ENCODE assay signal across 1 cellular context in the genomic region with DNA sequence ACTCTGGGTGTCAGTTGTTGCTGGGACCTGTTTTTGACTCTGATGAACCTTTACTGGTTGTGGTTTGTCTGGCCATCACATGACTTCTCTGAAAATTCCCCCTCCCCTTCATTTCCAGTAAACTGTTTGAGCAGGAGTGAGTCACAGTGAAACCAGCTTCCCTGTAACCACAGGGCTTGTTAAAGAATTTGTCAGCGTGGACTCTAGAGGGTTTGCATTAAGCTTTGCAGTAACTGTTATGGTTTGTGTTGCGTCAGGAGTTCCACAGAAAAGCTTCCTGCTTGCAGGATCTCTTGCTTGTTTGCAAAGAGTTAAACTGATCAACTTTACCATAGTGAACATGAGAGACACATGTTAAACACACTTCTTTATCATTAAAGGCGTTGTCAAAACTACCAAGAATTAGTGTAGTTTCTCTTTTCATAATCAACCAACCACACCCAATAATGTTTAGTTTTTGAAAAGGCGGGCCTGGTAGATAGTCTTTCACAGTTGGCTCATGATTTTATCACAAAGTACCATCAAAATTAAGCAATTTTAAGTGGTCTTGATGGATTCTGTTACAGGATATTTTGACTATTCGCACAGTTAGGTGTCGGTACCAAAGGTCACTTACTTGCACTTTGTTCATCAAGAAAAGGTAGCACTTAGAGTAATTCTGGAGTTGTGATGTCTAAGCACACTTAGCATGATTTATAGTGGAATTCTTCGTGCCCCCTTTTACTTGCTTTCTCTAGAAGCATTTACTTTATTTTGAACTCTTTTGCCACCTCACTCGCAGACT.
A peak's percentile ranks its signal among the peaks of the same experiment; 100 is the strongest.
TF ChIP-seq lines count a peak whose summit lies in the region.

No MANE protein-coding gene starts in this region.

TF ChIP-seq in K562, 482 proteins besides CTCF, POLR2A, EP300 and RAD21 (continued from another document):
- TF ChIP-seq, protein P1, sequence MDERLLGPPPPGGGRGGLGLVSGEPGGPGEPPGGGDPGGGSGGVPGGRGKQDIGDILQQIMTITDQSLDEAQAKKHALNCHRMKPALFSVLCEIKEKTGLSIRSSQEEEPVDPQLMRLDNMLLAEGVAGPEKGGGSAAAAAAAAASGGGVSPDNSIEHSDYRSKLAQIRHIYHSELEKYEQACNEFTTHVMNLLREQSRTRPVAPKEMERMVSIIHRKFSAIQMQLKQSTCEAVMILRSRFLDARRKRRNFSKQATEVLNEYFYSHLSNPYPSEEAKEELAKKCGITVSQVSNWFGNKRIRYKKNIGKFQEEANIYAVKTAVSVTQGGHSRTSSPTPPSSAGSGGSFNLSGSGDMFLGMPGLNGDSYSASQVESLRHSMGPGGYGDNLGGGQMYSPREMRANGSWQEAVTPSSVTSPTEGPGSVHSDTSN (CRISPR knock-in tag; IDR thresholded peaks at IDR 0.05; ENCODE audit: low read depth): no peak
- TF ChIP-seq, protein P1 (tag; conservative IDR thresholded peaks at IDR 0.05; ENCODE audit: low read depth): peak; percentile 60
- TF ChIP-seq ZNF165 (CRISPR knock-in tag; IDR thresholded peaks at IDR 0.05; ENCODE audit: borderline replicate concordance) (no peak), ETV5 (CRISPR knock-in tag; IDR thresholded peaks at IDR 0.05; ENCODE audit: low read depth) (no peak; the same call in 1 of the 2 replicates), CBX1 (IDR thresholded peaks at IDR 0.05; ENCODE audit: low read depth) (no peak), SNAPC5 (CRISPR knock-in tag; IDR thresholded peaks at IDR 0.05) (no peak), ZNF77 (CRISPR knock-in tag; IDR thresholded peaks at IDR 0.05) (no peak), GATAD2B (IDR thresholded peaks at IDR 0.05; ENCODE audit: borderline replicate concordance) (peak; percentile 58; the same call in 1 of the 2 replicates), ATF2 (CRISPR knock-in tag; IDR thresholded peaks at IDR 0.05) (no peak), CHD2 (IDR thresholded peaks at IDR 0.05; ENCODE audit: low read depth, low read length) (no peak), ZKSCAN8 (CRISPR knock-in tag; IDR thresholded peaks at IDR 0.05) (no peak), ZNF121 (CRISPR knock-in tag; conservative IDR thresholded peaks at IDR 0.05) (no peak), OTX1 (CRISPR knock-in tag; IDR thresholded peaks at IDR 0.05) (no peak), BRD9 (IDR thresholded peaks at IDR 0.05; ENCODE audit: low read depth, partially characterized antibody) (peak; percentile 94), MGA (IDR thresholded peaks at IDR 0.05) (no peak), ZNF239 (CRISPR knock-in tag; IDR thresholded peaks at IDR 0.05) (no peak)
